Comparison of ENCODE assay signal across 10 cellular contexts in the genomic region with DNA sequence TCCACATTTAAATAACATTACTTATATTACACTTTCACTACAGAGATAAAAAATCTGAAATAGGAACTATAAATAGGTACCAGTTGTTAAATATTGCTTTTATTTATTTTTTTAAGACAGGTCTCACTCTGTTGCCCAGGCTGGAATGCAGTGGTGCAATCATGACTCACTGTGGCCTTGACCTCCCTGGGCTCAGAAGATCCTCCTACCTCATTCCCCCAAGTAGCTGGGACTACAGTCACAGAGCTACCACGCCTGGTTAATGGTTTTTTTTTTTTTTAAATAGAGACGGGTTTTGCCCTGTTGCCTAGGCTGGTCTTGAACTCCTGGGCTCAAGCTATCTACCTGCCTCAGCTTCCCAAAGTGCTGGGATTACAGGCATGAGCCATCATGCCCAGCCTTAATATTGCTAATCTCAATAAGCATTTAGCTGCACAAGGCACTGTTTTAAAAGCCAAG. TPM values are rescaled to one million over a fixed set of nuclear protein-coding genes. Genes with fewer than 3 reads are reported as not detected.
A peak's percentile ranks its signal among the peaks of the same experiment; 100 is the strongest.
DNase-seq lines count a peak whose midpoint lies in the region; ATAC-seq, FAIRE-seq and TF ChIP-seq lines count a peak whose summit lies in the region.
"Had no signal": no experiment of that assay in that cellular context is flagged by ENCODE, and none has a peak within 500 bp of the region (broad histone marks: within the 10 kb centered on the region; RNA-seq: fewer than 3 reads in every experiment).

No MANE protein-coding gene starts in this region.

- CTCF ChIA-PET in K562 (lab: Yijun Ruan, JAX; ENCODE audit: low intra/inter-chr PET ratio): no interaction called here

- H3K27ac ChIP-seq in K562 (ENCODE audit: extremely low read depth, low read depth, low read length): peak overlapping the region; percentile 47; the same call in 1 of the 3 replicates
- H3K27ac ChIP-seq: neutrophil had no signal

- peak overlapping the region in 1 of 2 experiments; percentile 6; a peak in 1 of 4 replicates for H3K9ac ChIP-seq in K562 (ENCODE audit: insufficient read depth in 1 of 2, low read depth in 2 of 2, low read length in 2 of 2)

- H3K4me1 Mint-ChIP-seq in effector memory CD8-positive, alpha-beta T cell (ENCODE audit: low read depth in 2 of 2): peaks cover 0 to 5% of the 10 kb centered on the region in 2 donors

- peaks cover 0 to 23% of the 10 kb centered on the region in 2 experiments; a peak in 4 of 5 replicates for H3K4me1 ChIP-seq in K562 (replicated peaks in 1 of 2; ENCODE audit: control insufficient read depth in 2 of 2, insufficient read depth in 2 of 2, low read length in 2 of 2)

- no peaks in the 10 kb centered on the region for H3K27me3 ChIP-seq in K562 (ENCODE audit: control insufficient read depth in 2 of 2, insufficient read depth in 2 of 2, low read length in 2 of 2)
- H3K27me3 ChIP-seq: neutrophil had no signal

- H3K79me2 ChIP-seq in K562 (ENCODE audit: control insufficient read depth, insufficient read depth, low read length): peaks cover 68% of the 10 kb centered on the region

- no peak for TF ChIP-seq CTCF in K562 (IDR thresholded peaks at IDR 0.05 in 2 of 3, conservative IDR thresholded peaks at IDR 0.05 in 1 of 3; ENCODE audit: insufficient read depth in 2 of 3, low read depth in 1 of 3, low read length in 3 of 3)

- no peak overlapping the region for H3K4me3 Mint-ChIP-seq in effector memory CD8-positive, alpha-beta T cell

- H2AFZ ChIP-seq in K562 (ENCODE audit: low read depth, low read length): no peak overlapping the region

- TF ChIP-seq EP300 in K562 (IDR thresholded peaks at IDR 0.05; ENCODE audit: low read length): peak; percentile 38; the same call in 1 of the 2 replicates

- no peaks in the 10 kb centered on the region for H3K9me3 Mint-ChIP-seq in effector memory CD8-positive, alpha-beta T cell

- no peaks in the 10 kb centered on the region for H3K9me3 ChIP-seq in K562 (replicated peaks; ENCODE audit: control insufficient read depth, insufficient read depth, low read depth, low read length)
- H3K9me3 ChIP-seq: neutrophil had no signal

- TSS peak; percentile 1 for BruUV-seq in K562 (replicated peaks; lab: Mats Ljungman, UMichigan)

- peak; percentile 80 for FAIRE-seq in K562 (lab: Jason Lieb, UNC)
- no peak for FAIRE-seq in GM19239 (lab: Jason Lieb, UNC)

- H3K4me2 ChIP-seq in K562 (ENCODE audit: insufficient read depth, low read length): no peak overlapping the region

- POLR2A ChIA-PET in K562 (lab: Yijun Ruan, JAX): interaction anchor here (0.5 to 2.8 kb wide), 7 partner anchors 13 to 369 kb away, joined by 3 to 11 read pairs (median 4); a partner anchor contains a TSS

- TF ChIP-seq POLR2A in K562 (conservative IDR thresholded peaks at IDR 0.05): no peak

- in situ Hi-C loops in K562 (cut with MboI): no loop called here

- 11% methylated on average over 2 of the region's 2 CpGs for WGBS in K562 (ENCODE audit: insufficient coverage, low coverage, missing lambda C conversion rate)

- intact Hi-C loops in K562 (cut with micrococcal nuclease): no loop called here

- ATAC-seq in K562 (peak; percentile 90), GM19035 (IDR thresholded peaks at IDR 0.05; ENCODE audit: unreplicated experiment) (no peak)
- no peak for ATAC-seq in effector memory CD8-positive, alpha-beta T cell (replicated peaks)

- peaks cover 3% of the 10 kb centered on the region; the same call in 1 of the 2 replicates for H4K20me1 ChIP-seq in K562 (replicated peaks; ENCODE audit: control insufficient read depth, insufficient read depth, low read length)

- peaks cover 92% of the 10 kb centered on the region for H3K36me3 ChIP-seq in K562 (ENCODE audit: control insufficient read depth, insufficient read depth, low read length)

- H3K9me1 ChIP-seq in K562 (ENCODE audit: control insufficient read depth, insufficient read depth, low read length): no peaks in the 10 kb centered on the region

- peak overlapping the region in 1 of 2 donors; percentile 58 for H3K27ac Mint-ChIP-seq in effector memory CD8-positive, alpha-beta T cell

- no peak for TF ChIP-seq RAD21 in K562 (CRISPR knock-in tag; conservative IDR thresholded peaks at IDR 0.05 in 1 of 2, IDR thresholded peaks at IDR 0.05 in 1 of 2)

- H3K36me3 Mint-ChIP-seq in effector memory CD8-positive, alpha-beta T cell (ENCODE audit: insufficient read depth): peaks cover 26% of the 10 kb centered on the region

- DNase-seq in AG20443 (ENCODE audit: low spot score) (peak; percentile 35), M059J (ENCODE audit: low read depth) (peak; percentile 99), K562 (ENCODE audit: extremely low read depth in 1 of 4, low spot score in 3 of 4) (peak in 1 of 4 experiments; percentile 77), lung microvascular endothelial cell (ENCODE audit: low read depth in 2 of 2) (peak; percentile 77 to 95), NCI-H2107 treated with DMSO at 0.1 percent for 48 hours (lab: John Stamatoyannopoulos, UW; ENCODE audit: unreplicated experiment) (no peak), GM19239 (ENCODE audit: insufficient read length, low spot score) (no peak)
- no peak for DNase-seq in effector memory CD8-positive, alpha-beta T cell
- DNase-seq: DMS79 treated with DMSO at 0.1 percent for 48 hours had no signal

- no peak overlapping the region for H3K4me3 ChIP-seq in K562

- H3K27me3 Mint-ChIP-seq in effector memory CD8-positive, alpha-beta T cell: no peaks in the 10 kb centered on the region

TF ChIP-seq in K562, 482 proteins besides CTCF, POLR2A, EP300 and RAD21 (continues in another document):
- TF ChIP-seq MED1 (CRISPR knock-in tag; IDR thresholded peaks at IDR 0.05; ENCODE audit: borderline replicate concordance) (no peak), ZBTB1 (CRISPR knock-in tag; IDR thresholded peaks at IDR 0.05; ENCODE audit: borderline replicate concordance, low read depth) (no peak), NONO (IDR thresholded peaks at IDR 0.05; ENCODE audit: low read depth in 2 of 2, low read length in 1 of 2) (no peak), SRF (CRISPR knock-in tag; IDR thresholded peaks at IDR 0.05) (peak in 1 of 2 experiments; percentile 69; a peak in 1 of 4 replicates), SMARCA4 (IDR thresholded peaks at IDR 0.05) (peak; percentile 90), FOS (IDR thresholded peaks at IDR 0.05; ENCODE audit: extremely low read depth, insufficient read length) (peak; percentile 9), NR2C1 (IDR thresholded peaks at IDR 0.05) (no peak), NR2C1 (tag; IDR thresholded peaks at IDR 0.05) (peak; percentile 43), SPI1 (IDR thresholded peaks at IDR 0.05; ENCODE audit: borderline replicate concordance, low read depth, low read length) (no peak)
- TF ChIP-seq, protein P1, sequence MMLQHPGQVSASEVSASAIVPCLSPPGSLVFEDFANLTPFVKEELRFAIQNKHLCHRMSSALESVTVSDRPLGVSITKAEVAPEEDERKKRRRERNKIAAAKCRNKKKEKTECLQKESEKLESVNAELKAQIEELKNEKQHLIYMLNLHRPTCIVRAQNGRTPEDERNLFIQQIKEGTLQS (IDR thresholded peaks at IDR 0.05): peak; percentile 95
- TF ChIP-seq, protein P1 (CRISPR knock-in tag; conservative IDR thresholded peaks at IDR 0.05): peak; percentile 41; the same call in 1 of the 2 replicates

RNA-seq across cellular contexts. Expression of a gene that starts 17.3 kb away (rescaled TPM):
- total RNA-seq in M059J (2014; rRNA removed; shearing (Covaris generic)): 243 and 279 TPM in 2 replicates
- total RNA-seq in K562 (2011; cell fraction: chromatin; rRNA removed; ENCODE audit: low replicate concordance): 49.0 and 93.0 TPM in 2 replicates
- 41.2 and 52.1 TPM in 2 replicates for total RNA-seq in K562 (2011; cell fraction: nucleolus; rRNA removed)
- total RNA-seq in K562 (2011; cell fraction: nucleoplasm; rRNA removed): 66.7 and 82.7 TPM in 2 replicates
- total RNA-seq in K562 (2014; rRNA removed) (131 and 162 TPM in 2 replicates), K562 (2014; rRNA removed; fragmentation: Illumina TruSeq; extraction: Trizol) (327 and 355 TPM in 2 replicates), K562 (2015; rRNA removed; fragmentation: Illumina TruSeq; extraction: Trizol) (239 and 263 TPM in 2 replicates), K562 (2021) (135 and 150 TPM in 2 replicates), lung microvascular endothelial cell (23.4 and 27.9 TPM in 2 replicates)
- polyA plus RNA-seq in K562 (2011; rRNA removed) (262 and 338 TPM in 2 replicates), K562 (2014; fragmentation: Illumina TruSeq; extraction: Trizol) (219 and 229 TPM in 2 replicates), K562 (2014; fragmentation: Nextera tagmentation; extraction: Ambion mirVana) (1,000 to 10,000 TPM; 1,212 to 1,355 TPM), K562 (2014; rRNA removed) (302 and 419 TPM in 2 replicates)
- polyA plus RNA-seq in K562 (2011; cell fraction: cytosol; rRNA removed): 118 and 166 TPM in 2 replicates
- polyA plus RNA-seq in K562 (2011; cell fraction: nucleus; rRNA removed): 46.5 and 86.2 TPM in 2 replicates
- polyA plus RNA-seq in K562 (2012): 176 and 223 TPM in 2 replicates
- polyA minus RNA-seq in K562 (2011; rRNA and poly(A)+ RNA removed): 106 and 107 TPM in 2 replicates
- 28.8 and 41.5 TPM in 2 replicates for polyA minus RNA-seq in K562 (2011; cell fraction: cytosol; rRNA and poly(A)+ RNA removed)
- 39.9 and 68.0 TPM in 2 replicates for polyA minus RNA-seq in K562 (2011; cell fraction: nucleus; rRNA and poly(A)+ RNA removed)

RNA-seq across cellular contexts. Expression of a gene that starts 20.9 kb away (rescaled TPM):
- 16.1 and 19.1 TPM in 2 replicates for total RNA-seq in M059J (2014; rRNA removed; shearing (Covaris generic))
- total RNA-seq in K562 (2011; cell fraction: chromatin; rRNA removed; ENCODE audit: low replicate concordance): 10.1 and 22.8 TPM in 2 replicates
- 5.3 and 5.5 TPM in 2 replicates for total RNA-seq in K562 (2011; cell fraction: nucleolus; rRNA removed)
- 13.9 and 19.7 TPM in 2 replicates for total RNA-seq in K562 (2011; cell fraction: nucleoplasm; rRNA removed)
- total RNA-seq in K562 (2014; rRNA removed): 23.6 and 24.3 TPM in 2 replicates
- 29.6 and 32.8 TPM in 2 replicates for total RNA-seq in K562 (2014; rRNA removed; fragmentation: Illumina TruSeq; extraction: Trizol)
- 28.6 and 32.6 TPM in 2 replicates for total RNA-seq in K562 (2015; rRNA removed; fragmentation: Illumina TruSeq; extraction: Trizol)
- total RNA-seq in K562 (2021): 22.1 and 27.7 TPM in 2 replicates
- polyA plus RNA-seq in K562 (2011; rRNA removed): 19.9 and 27.9 TPM in 2 replicates
- polyA plus RNA-seq in K562 (2011; cell fraction: cytosol; rRNA removed): 5.5 and 7.7 TPM in 2 replicates
- polyA plus RNA-seq in K562 (2011; cell fraction: nucleus; rRNA removed): 2.7 and 3.7 TPM in 2 replicates
- polyA plus RNA-seq in K562 (2012): 19.8 and 21.9 TPM in 2 replicates
- 32.4 and 41.0 TPM in 2 replicates for polyA plus RNA-seq in K562 (2014; fragmentation: Illumina TruSeq; extraction: Trizol)
- 10 to 100 TPM in 1 of 2 experiments, 1 to 10 TPM in 1; 8.5 to 13.1 TPM for polyA plus RNA-seq in K562 (2014; fragmentation: Nextera tagmentation; extraction: Ambion mirVana)
- polyA plus RNA-seq in K562 (2014; rRNA removed): 16.7 and 22.6 TPM in 2 replicates
- polyA minus RNA-seq in K562 (2011; rRNA and poly(A)+ RNA removed): 35.4 and 37.7 TPM in 2 replicates
- polyA minus RNA-seq in K562 (2011; cell fraction: cytosol; rRNA and poly(A)+ RNA removed): 6.5 and 7.5 TPM in 2 replicates
- 6.3 and 8.9 TPM in 2 replicates for polyA minus RNA-seq in K562 (2011; cell fraction: nucleus; rRNA and poly(A)+ RNA removed)
- 10.9 and 13.7 TPM in 2 replicates for total RNA-seq in lung microvascular endothelial cell

Comparison
In these comparisons a context has a peak if more than half of its experiments do, and no peak if none do; other contexts are left out.
1. DNase-seq: peak in AG20443 (single experiment), M059J (single experiment) and lung microvascular endothelial cell (2 of 2); none in effector memory CD8-positive, alpha-beta T cell (0 of 3), NCI-H2107 treated with DMSO at 0.1 percent for 48 hours (single experiment) and GM19239 (single experiment).